Comparison of ENCODE assay signal across 1 cellular context in the genomic region with DNA sequence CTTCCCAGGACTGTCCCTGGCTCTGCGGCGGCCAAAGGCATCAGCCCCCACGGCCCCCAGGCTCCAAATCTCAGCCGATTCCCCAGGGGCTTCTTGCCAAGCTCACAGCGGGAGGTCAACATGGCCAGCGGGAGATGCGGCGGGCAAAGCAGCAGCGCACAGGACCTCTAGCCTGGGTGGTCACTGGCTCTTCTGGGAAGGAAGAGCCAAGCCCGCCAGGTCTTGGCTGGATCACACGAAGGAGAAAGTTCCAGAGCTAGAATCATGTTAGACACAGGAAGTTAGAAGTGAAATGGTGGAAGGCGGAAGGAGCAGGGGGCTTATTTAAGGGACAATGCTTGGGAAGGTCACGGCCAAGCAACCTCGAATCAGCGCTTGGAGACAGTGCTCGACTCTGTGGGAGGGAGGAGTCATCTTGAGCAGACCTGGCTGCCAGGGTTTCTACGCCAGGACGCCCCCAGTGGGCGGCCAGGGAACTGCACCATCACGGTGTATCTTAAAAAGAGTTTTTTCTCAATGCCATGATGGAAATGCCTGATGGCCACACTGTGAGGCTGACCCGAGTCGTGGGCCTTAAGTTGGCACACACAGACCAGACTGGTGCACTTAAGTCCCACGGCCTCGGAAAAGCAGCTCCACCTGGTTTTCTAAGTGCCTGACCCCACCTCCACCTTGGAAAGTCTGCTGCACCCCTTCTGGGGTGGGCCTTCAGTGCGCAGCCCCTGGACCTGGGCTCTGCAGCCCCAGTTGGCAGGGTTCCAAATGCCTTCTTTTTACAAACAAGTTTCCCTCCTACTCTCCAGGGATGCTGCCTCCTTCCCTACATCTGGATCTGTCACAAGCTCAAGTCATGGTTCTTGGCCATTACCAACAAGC.
A peak's percentile ranks its signal among the peaks of the same experiment; 100 is the strongest.
TF ChIP-seq lines count a peak whose summit lies in the region.

No MANE protein-coding gene starts in this region.

TF ChIP-seq in SK-N-SH, 30 proteins besides CTCF, POLR2A, EP300 and RAD21 (continued from another document):
- TF ChIP-seq, protein P1, sequence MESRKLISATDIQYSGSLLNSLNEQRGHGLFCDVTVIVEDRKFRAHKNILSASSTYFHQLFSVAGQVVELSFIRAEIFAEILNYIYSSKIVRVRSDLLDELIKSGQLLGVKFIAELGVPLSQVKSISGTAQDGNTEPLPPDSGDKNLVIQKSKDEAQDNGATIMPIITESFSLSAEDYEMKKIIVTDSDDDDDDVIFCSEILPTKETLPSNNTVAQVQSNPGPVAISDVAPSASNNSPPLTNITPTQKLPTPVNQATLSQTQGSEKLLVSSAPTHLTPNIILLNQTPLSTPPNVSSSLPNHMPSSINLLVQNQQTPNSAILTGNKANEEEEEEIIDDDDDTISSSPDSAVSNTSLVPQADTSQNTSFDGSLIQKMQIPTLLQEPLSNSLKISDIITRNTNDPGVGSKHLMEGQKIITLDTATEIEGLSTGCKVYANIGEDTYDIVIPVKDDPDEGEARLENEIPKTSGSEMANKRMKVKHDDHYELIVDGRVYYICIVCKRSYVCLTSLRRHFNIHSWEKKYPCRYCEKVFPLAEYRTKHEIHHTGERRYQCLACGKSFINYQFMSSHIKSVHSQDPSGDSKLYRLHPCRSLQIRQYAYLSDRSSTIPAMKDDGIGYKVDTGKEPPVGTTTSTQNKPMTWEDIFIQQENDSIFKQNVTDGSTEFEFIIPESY (IDR thresholded peaks at IDR 0.05; ENCODE audit: borderline replicate concordance, low read depth): no peak
- peak; percentile 37; the same call in 1 of the 2 replicates for TF ChIP-seq SMC3 (IDR thresholded peaks at IDR 0.05; ENCODE audit: low read depth, low read length)
- TF ChIP-seq FOXM1 (IDR thresholded peaks at IDR 0.05; ENCODE audit: low read depth): no peak
- TF ChIP-seq, protein P2, sequence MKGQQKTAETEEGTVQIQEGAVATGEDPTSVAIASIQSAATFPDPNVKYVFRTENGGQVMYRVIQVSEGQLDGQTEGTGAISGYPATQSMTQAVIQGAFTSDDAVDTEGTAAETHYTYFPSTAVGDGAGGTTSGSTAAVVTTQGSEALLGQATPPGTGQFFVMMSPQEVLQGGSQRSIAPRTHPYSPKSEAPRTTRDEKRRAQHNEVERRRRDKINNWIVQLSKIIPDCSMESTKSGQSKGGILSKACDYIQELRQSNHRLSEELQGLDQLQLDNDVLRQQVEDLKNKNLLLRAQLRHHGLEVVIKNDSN (IDR thresholded peaks at IDR 0.05; ENCODE audit: borderline replicate concordance, low read depth): no peak
- TF ChIP-seq RXRA (IDR thresholded peaks at IDR 0.05; ENCODE audit: borderline replicate concordance, low read depth): no peak
- TF ChIP-seq TCF12 (IDR thresholded peaks at IDR 0.05): no peak
- TF ChIP-seq POLR2AphosphoS5 (IDR thresholded peaks at IDR 0.05; ENCODE audit: low read depth, low read length): no peak
- TF ChIP-seq NFIC (IDR thresholded peaks at IDR 0.05; ENCODE audit: borderline replicate concordance): peak; percentile 20; the same call in 1 of the 2 replicates
- TF ChIP-seq TEAD4 (IDR thresholded peaks at IDR 0.05; ENCODE audit: borderline replicate concordance, insufficient read depth): no peak
- no peak for TF ChIP-seq EZH2phosphoT487 (IDR thresholded peaks at IDR 0.05; ENCODE audit: borderline replicate concordance, low read depth)
TF ChIP-seq in SK-N-SH: peak in this region for 2.
